ENCODE assay signal across 1 cellular context in the genomic region with DNA sequence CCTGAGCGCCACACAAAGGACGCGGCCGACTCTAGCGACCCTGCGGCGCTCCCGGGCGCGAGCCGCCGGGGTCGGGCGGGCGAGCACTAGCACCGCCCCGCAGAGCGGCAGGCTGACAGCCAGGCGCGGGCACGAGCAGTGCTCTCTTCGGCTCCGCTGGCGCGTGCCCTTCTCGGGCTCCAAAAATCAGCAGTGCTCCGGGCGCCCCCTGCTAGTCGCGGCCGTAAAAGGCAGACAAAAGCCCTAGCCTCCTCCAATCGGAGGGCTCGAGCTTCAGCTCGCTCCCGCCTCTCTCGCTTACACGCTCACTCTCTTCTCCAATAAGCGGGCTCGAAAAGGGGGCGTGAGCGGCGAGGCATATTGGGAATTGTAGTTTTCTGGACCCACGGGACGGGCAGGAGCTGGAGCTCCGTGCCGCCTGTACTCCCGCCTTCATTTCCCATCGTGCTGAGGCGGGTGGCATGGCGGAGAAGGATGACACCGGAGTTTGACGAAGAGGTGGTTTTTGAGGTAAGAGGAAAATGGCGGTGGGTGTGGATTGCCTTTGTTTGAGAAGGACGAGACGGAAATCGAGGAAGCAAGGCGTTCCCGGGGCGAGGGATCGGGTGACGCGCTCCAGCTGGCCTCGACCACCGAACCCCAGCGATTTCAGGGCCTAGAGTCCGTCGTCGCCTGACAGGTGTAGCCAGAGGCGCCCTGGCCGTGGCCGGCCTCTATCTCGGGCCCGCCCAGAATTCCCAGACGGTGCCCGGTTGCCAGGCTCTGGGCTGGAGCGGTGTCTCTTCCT.
TF ChIP-seq lines count a peak whose summit lies in the region.

A gene (minus strand): TSS at position 91 of the 787 bp plus-strand sequence. CDS start 227 bp downstream, outside the sequence.
A gene with protein sequence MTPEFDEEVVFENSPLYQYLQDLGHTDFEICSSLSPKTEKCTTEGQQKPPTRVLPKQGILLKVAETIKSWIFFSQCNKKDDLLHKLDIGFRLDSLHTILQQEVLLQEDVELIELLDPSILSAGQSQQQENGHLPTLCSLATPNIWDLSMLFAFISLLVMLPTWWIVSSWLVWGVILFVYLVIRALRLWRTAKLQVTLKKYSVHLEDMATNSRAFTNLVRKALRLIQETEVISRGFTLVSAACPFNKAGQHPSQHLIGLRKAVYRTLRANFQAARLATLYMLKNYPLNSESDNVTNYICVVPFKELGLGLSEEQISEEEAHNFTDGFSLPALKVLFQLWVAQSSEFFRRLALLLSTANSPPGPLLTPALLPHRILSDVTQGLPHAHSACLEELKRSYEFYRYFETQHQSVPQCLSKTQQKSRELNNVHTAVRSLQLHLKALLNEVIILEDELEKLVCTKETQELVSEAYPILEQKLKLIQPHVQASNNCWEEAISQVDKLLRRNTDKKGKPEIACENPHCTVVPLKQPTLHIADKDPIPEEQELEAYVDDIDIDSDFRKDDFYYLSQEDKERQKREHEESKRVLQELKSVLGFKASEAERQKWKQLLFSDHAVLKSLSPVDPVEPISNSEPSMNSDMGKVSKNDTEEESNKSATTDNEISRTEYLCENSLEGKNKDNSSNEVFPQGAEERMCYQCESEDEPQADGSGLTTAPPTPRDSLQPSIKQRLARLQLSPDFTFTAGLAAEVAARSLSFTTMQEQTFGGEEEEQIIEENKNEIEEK (plus strand): TSS at position 431 of the 787 bp plus-strand sequence. CDS start 44 bp downstream, at position 475.

TF ChIP-seq in K562, 482 proteins besides CTCF, POLR2A, EP300 and RAD21 (continued from another document):
- TF ChIP-seq, protein P1, sequence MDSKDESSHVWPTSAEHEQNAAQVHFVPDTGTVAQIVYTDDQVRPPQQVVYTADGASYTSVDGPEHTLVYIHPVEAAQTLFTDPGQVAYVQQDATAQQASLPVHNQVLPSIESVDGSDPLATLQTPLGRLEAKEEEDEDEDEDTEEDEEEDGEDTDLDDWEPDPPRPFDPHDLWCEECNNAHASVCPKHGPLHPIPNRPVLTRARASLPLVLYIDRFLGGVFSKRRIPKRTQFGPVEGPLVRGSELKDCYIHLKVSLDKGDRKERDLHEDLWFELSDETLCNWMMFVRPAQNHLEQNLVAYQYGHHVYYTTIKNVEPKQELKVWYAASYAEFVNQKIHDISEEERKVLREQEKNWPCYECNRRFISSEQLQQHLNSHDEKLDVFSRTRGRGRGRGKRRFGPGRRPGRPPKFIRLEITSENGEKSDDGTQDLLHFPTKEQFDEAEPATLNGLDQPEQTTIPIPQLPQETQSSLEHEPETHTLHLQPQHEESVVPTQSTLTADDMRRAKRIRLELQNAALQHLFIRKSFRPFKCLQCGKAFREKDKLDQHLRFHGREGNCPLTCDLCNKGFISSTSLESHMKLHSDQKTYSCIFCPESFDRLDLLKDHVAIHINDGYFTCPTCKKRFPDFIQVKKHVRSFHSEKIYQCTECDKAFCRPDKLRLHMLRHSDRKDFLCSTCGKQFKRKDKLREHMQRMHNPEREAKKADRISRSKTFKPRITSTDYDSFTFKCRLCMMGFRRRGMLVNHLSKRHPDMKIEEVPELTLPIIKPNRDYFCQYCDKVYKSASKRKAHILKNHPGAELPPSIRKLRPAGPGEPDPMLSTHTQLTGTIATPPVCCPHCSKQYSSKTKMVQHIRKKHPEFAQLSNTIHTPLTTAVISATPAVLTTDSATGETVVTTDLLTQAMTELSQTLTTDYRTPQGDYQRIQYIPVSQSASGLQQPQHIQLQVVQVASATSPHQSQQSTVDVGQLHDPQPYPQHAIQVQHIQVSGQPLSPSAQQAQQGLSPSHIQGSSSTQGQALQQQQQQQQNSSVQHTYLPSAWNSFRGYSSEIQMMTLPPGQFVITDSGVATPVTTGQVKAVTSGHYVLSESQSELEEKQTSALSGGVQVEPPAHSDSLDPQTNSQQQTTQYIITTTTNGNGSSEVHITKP (IDR thresholded peaks at IDR 0.05; ENCODE audit: partially characterized antibody) = no peak
- TF ChIP-seq CHD4 (IDR thresholded peaks at IDR 0.05; ENCODE audit: insufficient read depth, insufficient replicate concordance, low read depth, low read length, poor library complexity, severe bottlenecking) = no peak
- no peak for TF ChIP-seq ZFPM2 (CRISPR knock-in tag; IDR thresholded peaks at IDR 0.05)
- TF ChIP-seq, protein P2, sequence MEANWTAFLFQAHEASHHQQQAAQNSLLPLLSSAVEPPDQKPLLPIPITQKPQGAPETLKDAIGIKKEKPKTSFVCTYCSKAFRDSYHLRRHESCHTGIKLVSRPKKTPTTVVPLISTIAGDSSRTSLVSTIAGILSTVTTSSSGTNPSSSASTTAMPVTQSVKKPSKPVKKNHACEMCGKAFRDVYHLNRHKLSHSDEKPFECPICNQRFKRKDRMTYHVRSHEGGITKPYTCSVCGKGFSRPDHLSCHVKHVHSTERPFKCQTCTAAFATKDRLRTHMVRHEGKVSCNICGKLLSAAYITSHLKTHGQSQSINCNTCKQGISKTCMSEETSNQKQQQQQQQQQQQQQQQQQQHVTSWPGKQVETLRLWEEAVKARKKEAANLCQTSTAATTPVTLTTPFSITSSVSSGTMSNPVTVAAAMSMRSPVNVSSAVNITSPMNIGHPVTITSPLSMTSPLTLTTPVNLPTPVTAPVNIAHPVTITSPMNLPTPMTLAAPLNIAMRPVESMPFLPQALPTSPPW (CRISPR knock-in tag; IDR thresholded peaks at IDR 0.05) = no peak
- no peak for TF ChIP-seq ZNF668 (CRISPR knock-in tag; IDR thresholded peaks at IDR 0.05)
- TF ChIP-seq MCM5 (IDR thresholded peaks at IDR 0.05; ENCODE audit: low read depth) = no peak
- peak; percentile 76 for TF ChIP-seq NEUROD1 (IDR thresholded peaks at IDR 0.05; ENCODE audit: borderline replicate concordance, low read depth, low read length, partially characterized antibody)
- TF ChIP-seq HLTF (IDR thresholded peaks at IDR 0.05) = 0 out of 2 replicates have a peak, but pooled peaks have one; percentile 10
- TF ChIP-seq, protein P3, sequence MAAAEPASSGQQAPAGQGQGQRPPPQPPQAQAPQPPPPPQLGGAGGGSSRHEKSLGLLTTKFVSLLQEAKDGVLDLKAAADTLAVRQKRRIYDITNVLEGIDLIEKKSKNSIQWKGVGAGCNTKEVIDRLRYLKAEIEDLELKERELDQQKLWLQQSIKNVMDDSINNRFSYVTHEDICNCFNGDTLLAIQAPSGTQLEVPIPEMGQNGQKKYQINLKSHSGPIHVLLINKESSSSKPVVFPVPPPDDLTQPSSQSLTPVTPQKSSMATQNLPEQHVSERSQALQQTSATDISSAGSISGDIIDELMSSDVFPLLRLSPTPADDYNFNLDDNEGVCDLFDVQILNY (CRISPR knock-in tag; IDR thresholded peaks at IDR 0.05) = no peak; the same call in 1 of the 2 replicates
- TF ChIP-seq ZNF197 (CRISPR knock-in tag; IDR thresholded peaks at IDR 0.05; ENCODE audit: low read depth) = no peak
- TF ChIP-seq, protein P4, sequence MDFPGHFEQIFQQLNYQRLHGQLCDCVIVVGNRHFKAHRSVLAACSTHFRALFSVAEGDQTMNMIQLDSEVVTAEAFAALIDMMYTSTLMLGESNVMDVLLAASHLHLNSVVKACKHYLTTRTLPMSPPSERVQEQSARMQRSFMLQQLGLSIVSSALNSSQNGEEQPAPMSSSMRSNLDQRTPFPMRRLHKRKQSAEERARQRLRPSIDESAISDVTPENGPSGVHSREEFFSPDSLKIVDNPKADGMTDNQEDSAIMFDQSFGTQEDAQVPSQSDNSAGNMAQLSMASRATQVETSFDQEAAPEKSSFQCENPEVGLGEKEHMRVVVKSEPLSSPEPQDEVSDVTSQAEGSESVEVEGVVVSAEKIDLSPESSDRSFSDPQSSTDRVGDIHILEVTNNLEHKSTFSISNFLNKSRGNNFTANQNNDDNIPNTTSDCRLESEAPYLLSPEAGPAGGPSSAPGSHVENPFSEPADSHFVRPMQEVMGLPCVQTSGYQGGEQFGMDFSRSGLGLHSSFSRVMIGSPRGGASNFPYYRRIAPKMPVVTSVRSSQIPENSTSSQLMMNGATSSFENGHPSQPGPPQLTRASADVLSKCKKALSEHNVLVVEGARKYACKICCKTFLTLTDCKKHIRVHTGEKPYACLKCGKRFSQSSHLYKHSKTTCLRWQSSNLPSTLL (IDR thresholded peaks at IDR 0.05) = no peak
- no peak for TF ChIP-seq C11orf30 (IDR thresholded peaks at IDR 0.05; ENCODE audit: low read depth)
- peak in 1 of 2 experiments; percentile 50; a peak in 2 of 4 replicates for TF ChIP-seq TBL1XR1 (IDR thresholded peaks at IDR 0.05; ENCODE audit: low read length in 2 of 2)
- TF ChIP-seq, protein P5, sequence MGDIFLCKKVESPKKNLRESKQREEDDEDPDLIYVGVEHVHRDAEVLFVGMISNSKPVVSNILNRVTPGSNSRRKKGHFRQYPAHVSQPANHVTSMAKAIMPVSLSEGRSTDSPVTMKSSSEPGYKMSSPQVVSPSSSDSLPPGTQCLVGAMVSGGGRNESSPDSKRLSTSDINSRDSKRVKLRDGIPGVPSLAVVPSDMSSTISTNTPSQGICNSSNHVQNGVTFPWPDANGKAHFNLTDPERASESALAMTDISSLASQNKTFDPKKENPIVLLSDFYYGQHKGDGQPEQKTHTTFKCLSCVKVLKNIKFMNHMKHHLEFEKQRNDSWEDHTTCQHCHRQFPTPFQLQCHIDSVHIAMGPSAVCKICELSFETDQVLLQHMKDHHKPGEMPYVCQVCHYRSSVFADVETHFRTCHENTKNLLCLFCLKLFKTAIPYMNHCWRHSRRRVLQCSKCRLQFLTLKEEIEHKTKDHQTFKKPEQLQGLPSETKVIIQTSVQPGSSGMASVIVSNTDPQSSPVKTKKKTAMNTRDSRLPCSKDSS (IDR thresholded peaks at IDR 0.05; ENCODE audit: low read depth, partially characterized antibody) = no peak
- TF ChIP-seq, protein P6, sequence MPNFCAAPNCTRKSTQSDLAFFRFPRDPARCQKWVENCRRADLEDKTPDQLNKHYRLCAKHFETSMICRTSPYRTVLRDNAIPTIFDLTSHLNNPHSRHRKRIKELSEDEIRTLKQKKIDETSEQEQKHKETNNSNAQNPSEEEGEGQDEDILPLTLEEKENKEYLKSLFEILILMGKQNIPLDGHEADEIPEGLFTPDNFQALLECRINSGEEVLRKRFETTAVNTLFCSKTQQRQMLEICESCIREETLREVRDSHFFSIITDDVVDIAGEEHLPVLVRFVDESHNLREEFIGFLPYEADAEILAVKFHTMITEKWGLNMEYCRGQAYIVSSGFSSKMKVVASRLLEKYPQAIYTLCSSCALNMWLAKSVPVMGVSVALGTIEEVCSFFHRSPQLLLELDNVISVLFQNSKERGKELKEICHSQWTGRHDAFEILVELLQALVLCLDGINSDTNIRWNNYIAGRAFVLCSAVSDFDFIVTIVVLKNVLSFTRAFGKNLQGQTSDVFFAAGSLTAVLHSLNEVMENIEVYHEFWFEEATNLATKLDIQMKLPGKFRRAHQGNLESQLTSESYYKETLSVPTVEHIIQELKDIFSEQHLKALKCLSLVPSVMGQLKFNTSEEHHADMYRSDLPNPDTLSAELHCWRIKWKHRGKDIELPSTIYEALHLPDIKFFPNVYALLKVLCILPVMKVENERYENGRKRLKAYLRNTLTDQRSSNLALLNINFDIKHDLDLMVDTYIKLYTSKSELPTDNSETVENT (CRISPR knock-in tag; IDR thresholded peaks at IDR 0.05) = peak; percentile 69; the same call in 1 of the 2 replicates
- TF ChIP-seq KLF10 (CRISPR knock-in tag; IDR thresholded peaks at IDR 0.05) = no peak
- peak; percentile 91 for TF ChIP-seq CREB1 (IDR thresholded peaks at IDR 0.05)
- TF ChIP-seq CREB1 (CRISPR knock-in tag; IDR thresholded peaks at IDR 0.05) = peak; percentile 91
